1 cellular context compared by ENCODE assay signal in the genomic region with DNA sequence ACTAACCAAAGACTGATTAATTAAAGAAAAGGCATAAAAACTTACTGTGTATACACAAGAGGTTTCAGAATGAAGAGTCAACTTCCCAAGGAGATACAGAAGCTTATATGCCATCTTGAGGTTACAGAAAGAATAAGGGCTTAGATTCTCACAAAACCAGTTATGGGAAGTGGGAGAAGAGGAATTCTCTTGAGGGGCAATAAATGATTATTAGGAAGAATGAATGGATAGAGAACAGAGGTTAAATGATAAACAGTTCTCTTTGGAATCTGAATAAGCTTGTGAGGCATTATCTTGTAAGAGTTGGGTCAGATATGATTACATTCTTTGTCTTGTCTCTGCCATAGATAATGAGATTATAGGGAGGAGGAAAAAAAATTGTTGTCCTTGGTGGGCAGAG.
TF ChIP-seq lines count a peak whose summit lies in the region.

No MANE protein-coding gene starts in this region.

TF ChIP-seq in GM23338, 12 proteins besides CTCF, POLR2A, EP300 and RAD21 (continued from another document):
- TF ChIP-seq, protein P1, sequence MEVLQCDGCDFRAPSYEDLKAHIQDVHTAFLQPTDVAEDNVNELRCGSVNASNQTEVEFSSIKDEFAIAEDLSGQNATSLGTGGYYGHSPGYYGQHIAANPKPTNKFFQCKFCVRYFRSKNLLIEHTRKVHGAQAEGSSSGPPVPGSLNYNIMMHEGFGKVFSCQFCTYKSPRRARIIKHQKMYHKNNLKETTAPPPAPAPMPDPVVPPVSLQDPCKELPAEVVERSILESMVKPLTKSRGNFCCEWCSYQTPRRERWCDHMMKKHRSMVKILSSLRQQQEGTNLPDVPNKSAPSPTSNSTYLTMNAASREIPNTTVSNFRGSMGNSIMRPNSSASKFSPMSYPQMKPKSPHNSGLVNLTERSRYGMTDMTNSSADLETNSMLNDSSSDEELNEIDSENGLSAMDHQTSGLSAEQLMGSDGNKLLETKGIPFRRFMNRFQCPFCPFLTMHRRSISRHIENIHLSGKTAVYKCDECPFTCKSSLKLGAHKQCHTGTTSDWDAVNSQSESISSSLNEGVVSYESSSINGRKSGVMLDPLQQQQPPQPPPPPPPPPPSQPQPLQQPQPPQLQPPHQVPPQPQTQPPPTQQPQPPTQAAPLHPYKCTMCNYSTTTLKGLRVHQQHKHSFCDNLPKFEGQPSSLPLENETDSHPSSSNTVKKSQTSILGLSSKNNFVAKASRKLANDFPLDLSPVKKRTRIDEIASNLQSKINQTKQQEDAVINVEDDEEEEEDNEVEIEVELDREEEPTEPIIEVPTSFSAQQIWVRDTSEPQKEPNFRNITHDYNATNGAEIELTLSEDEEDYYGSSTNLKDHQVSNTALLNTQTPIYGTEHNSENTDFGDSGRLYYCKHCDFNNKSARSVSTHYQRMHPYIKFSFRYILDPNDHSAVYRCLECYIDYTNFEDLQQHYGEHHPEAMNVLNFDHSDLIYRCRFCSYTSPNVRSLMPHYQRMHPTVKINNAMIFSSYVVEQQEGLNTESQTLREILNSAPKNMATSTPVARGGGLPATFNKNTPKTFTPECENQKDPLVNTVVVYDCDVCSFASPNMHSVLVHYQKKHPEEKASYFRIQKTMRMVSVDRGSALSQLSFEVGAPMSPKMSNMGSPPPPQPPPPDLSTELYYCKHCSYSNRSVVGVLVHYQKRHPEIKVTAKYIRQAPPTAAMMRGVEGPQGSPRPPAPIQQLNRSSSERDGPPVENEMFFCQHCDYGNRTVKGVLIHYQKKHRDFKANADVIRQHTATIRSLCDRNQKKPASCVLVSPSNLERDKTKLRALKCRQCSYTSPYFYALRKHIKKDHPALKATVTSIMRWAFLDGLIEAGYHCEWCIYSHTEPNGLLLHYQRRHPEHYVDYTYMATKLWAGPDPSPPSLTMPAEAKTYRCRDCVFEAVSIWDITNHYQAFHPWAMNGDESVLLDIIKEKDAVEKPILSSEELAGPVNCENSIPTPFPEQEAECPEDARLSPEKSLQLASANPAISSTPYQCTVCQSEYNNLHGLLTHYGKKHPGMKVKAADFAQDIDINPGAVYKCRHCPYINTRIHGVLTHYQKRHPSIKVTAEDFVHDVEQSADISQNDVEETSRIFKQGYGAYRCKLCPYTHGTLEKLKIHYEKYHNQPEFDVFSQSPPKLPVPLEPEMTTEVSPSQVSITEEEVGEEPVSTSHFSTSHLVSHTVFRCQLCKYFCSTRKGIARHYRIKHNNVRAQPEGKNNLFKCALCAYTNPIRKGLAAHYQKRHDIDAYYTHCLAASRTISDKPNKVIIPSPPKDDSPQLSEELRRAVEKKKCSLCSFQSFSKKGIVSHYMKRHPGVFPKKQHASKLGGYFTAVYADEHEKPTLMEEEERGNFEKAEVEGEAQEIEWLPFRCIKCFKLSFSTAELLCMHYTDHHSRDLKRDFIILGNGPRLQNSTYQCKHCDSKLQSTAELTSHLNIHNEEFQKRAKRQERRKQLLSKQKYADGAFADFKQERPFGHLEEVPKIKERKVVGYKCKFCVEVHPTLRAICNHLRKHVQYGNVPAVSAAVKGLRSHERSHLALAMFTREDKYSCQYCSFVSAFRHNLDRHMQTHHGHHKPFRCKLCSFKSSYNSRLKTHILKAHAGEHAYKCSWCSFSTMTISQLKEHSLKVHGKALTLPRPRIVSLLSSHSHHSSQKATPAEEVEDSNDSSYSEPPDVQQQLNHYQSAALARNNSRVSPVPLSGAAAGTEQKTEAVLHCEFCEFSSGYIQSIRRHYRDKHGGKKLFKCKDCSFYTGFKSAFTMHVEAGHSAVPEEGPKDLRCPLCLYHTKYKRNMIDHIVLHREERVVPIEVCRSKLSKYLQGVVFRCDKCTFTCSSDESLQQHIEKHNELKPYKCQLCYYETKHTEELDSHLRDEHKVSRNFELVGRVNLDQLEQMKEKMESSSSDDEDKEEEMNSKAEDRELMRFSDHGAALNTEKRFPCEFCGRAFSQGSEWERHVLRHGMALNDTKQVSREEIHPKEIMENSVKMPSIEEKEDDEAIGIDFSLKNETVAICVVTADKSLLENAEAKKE (CRISPR knock-in tag; IDR thresholded peaks at IDR 0.05), result no peak
- TF ChIP-seq POLR2AphosphoS5 (IDR thresholded peaks at IDR 0.05; ENCODE audit: low read depth), result no peak
- no peak for TF ChIP-seq CREB1 (CRISPR knock-in tag; IDR thresholded peaks at IDR 0.05; ENCODE audit: low read depth)
- no peak for TF ChIP-seq JUNB (IDR thresholded peaks at IDR 0.05; ENCODE audit: unreplicated experiment)
- TF ChIP-seq EZH2phosphoT487 (IDR thresholded peaks at IDR 0.05; ENCODE audit: unreplicated experiment), result no peak
- no peak for TF ChIP-seq ZNF331 (CRISPR knock-in tag; IDR thresholded peaks at IDR 0.05; ENCODE audit: low read depth)
